Comparison of ENCODE assay signal across 8 cellular contexts in the genomic region with DNA sequence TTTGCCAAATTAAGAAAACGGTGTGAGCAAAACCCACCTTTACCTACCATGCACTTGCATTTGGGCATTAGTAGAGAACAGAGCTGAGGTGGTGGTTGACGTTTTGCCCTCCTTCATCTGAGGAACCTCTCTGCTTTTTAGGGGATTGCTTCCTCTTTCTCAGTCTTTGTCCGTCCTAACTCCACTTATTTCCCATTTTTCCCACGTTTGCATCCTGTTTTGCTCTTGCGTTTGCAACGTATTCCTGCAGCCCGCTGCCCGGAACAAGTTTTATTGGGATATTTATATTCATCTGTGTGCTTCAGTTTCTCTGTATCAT. TPM values are rescaled to one million over a fixed set of nuclear protein-coding genes. Genes with fewer than 3 reads are reported as not detected.
DNase-seq lines count a peak whose midpoint lies in the region; ATAC-seq, FAIRE-seq and TF ChIP-seq lines count a peak whose summit lies in the region.

No MANE protein-coding gene starts in this region.

- no peak for DNase-seq in CD8-positive, alpha-beta memory T cell
- DNase-seq in bronchial epithelial cell (ENCODE audit: low read depth), result no peak
- DNase-seq in mesendoderm, result no peak
- DNase-seq in anterior cingulate cortex (lab: John Stamatoyannopoulos, UW), result no peak
- DNase-seq in NCI-H510A (lab: John Stamatoyannopoulos, UW), result no peak
- no peak for DNase-seq in GM03348 (ENCODE audit: low spot score)

- peak overlapping the region; percentile 99 for H3K27ac ChIP-seq in CD8-positive, alpha-beta memory T cell (ENCODE audit: low read depth, low read length)
- H3K27ac ChIP-seq in mesendoderm (ENCODE audit: low read depth, low read length), result no peak overlapping the region

- WGBS in mesendoderm (ENCODE audit: extremely low coverage, insufficient coverage, low lambda C conversion rate), result no CpG with 5 or more reads among the region's 8 CpGs

- CTCF ChIA-PET in CD8-positive, alpha-beta memory T cell (lab: Charles Lee), result interaction anchor here (0.8 to 1.9 kb wide), 6 partner anchors 11 to 90 kb away, joined by 3 to 5 read pairs (median 4); no protein-coding TSS in a partner anchor

- POLR2A ChIA-PET in CD8-positive, alpha-beta memory T cell (lab: Charles Lee), result interaction anchor here (0.7 to 2.1 kb wide), 4 partner anchors 18 to 74 kb away, joined by 4 to 11 read pairs (median 5); partner anchors contain the start of gene HSF2

- peak; percentile 51 for ATAC-seq in GM21529 (IDR thresholded peaks at IDR 0.05; ENCODE audit: unreplicated experiment)

- no peak for FAIRE-seq in bronchial epithelial cell (lab: Jason Lieb, UNC)

- peak overlapping the region; percentile 82 for H3K23ac ChIP-seq in mesendoderm (ENCODE audit: low read length)

- no peaks in the 10 kb centered on the region for H3K36me3 ChIP-seq in CD8-positive, alpha-beta memory T cell (ENCODE audit: insufficient read depth, low read length)
- H3K36me3 ChIP-seq in bronchial epithelial cell (ENCODE audit: control insufficient read depth, insufficient read depth, low read length) (no peaks in the 10 kb centered on the region), mesendoderm (ENCODE audit: control insufficient read depth, insufficient read depth, low read length) (no peaks in the 10 kb centered on the region)

- H3K9me3 ChIP-seq in CD8-positive, alpha-beta memory T cell (ENCODE audit: low read length), result no peaks in the 10 kb centered on the region

- H3K56ac ChIP-seq in mesendoderm (ENCODE audit: low read length), result peak overlapping the region; percentile 96

- H4K5ac ChIP-seq in mesendoderm (ENCODE audit: low read length), result peak overlapping the region; percentile 93

- no peak for TF ChIP-seq CTCF in bronchial epithelial cell (IDR thresholded peaks at IDR 0.05; ENCODE audit: insufficient read depth, low read length, severe bottlenecking)

- H2BK120ac ChIP-seq in mesendoderm (ENCODE audit: low read depth, low read length), result no peak overlapping the region

- peak overlapping the region; percentile 90 for H3K4me3 ChIP-seq in CD8-positive, alpha-beta memory T cell (ENCODE audit: low read length)
- H3K4me3 ChIP-seq in bronchial epithelial cell (ENCODE audit: low read depth, low read length), result peak overlapping the region; percentile 62
- peak overlapping the region; percentile 75 for H3K4me3 ChIP-seq in mesendoderm (ENCODE audit: low read length)

- peak overlapping the region; percentile 76 for H2BK5ac ChIP-seq in mesendoderm (ENCODE audit: low read length)

- no peak overlapping the region for H2BK15ac ChIP-seq in mesendoderm (replicated peaks; ENCODE audit: low read depth)

- peak overlapping the region; percentile 98 to 100 (median 100) for H3K27ac Mint-ChIP-seq in CD8-positive, alpha-beta memory T cell
- H3K27ac Mint-ChIP-seq in IgD-negative memory B cell, result peak overlapping the region; percentile 97 to 100 (median 98)

- H3K9ac ChIP-seq in mesendoderm (ENCODE audit: low read length), result peak overlapping the region; percentile 94

- H2AK5ac ChIP-seq in mesendoderm (ENCODE audit: low read length), result no peak overlapping the region

- H3K4me1 Mint-ChIP-seq in CD8-positive, alpha-beta memory T cell, result peaks cover 43 to 45% (median 44%) of the 10 kb centered on the region in 3 donors
- H3K4me1 Mint-ChIP-seq in IgD-negative memory B cell, result peaks cover 23 to 34% (median 26%) of the 10 kb centered on the region in 3 donors

- H3K36me3 Mint-ChIP-seq in CD8-positive, alpha-beta memory T cell, result peaks cover 0 to 25% (median 5%) of the 10 kb centered on the region in 3 donors
- H3K36me3 Mint-ChIP-seq in IgD-negative memory B cell, result peaks cover 6% of the 10 kb centered on the region

- no peaks in the 10 kb centered on the region for H3K27me3 ChIP-seq in CD8-positive, alpha-beta memory T cell (ENCODE audit: insufficient read depth, low read length, poor library complexity, severe bottlenecking)
- H3K27me3 ChIP-seq in bronchial epithelial cell (ENCODE audit: control insufficient read depth, insufficient read depth, low read length), result no peaks in the 10 kb centered on the region
- no peaks in the 10 kb centered on the region for H3K27me3 ChIP-seq in mesendoderm (ENCODE audit: insufficient read depth, low read length, poor library complexity)

- H3K79me2 ChIP-seq in mesendoderm (ENCODE audit: control insufficient read depth, insufficient read depth, low read length), result peaks cover 21% of the 10 kb centered on the region

- H3K18ac ChIP-seq in mesendoderm (ENCODE audit: low read length), result no peak overlapping the region

- peak overlapping the region; percentile 92 for H3K4me2 ChIP-seq in mesendoderm (ENCODE audit: low read length)

- H3K4ac ChIP-seq in mesendoderm (ENCODE audit: low read depth, low read length), result no peak overlapping the region

- H4K8ac ChIP-seq in mesendoderm (ENCODE audit: low read depth, low read length), result peak overlapping the region; percentile 7

- no peaks in the 10 kb centered on the region for H3K9me3 Mint-ChIP-seq in CD8-positive, alpha-beta memory T cell
- no peaks in the 10 kb centered on the region for H3K9me3 Mint-ChIP-seq in IgD-negative memory B cell

- peaks cover 0 to 2% of the 10 kb centered on the region in 2 donors for H3K27me3 Mint-ChIP-seq in CD8-positive, alpha-beta memory T cell
- no peaks in the 10 kb centered on the region for H3K27me3 Mint-ChIP-seq in IgD-negative memory B cell

- peak overlapping the region; percentile 92 to 100 (median 100) for H3K4me3 Mint-ChIP-seq in CD8-positive, alpha-beta memory T cell
- peak overlapping the region; percentile 97 to 100 (median 98) for H3K4me3 Mint-ChIP-seq in IgD-negative memory B cell

- H3K4me1 ChIP-seq in CD8-positive, alpha-beta memory T cell (ENCODE audit: insufficient read depth, low read length), result peaks cover 32% of the 10 kb centered on the region
- no peaks in the 10 kb centered on the region for H3K4me1 ChIP-seq in mesendoderm (ENCODE audit: control insufficient read depth, low read depth, low read length)

- peaks cover 2% of the 10 kb centered on the region for H3K79me1 ChIP-seq in mesendoderm (ENCODE audit: low read length)

RNA-seq across cellular contexts. Expression of gene SERINC1, which starts 0.4 kb away (rescaled TPM):
- total RNA-seq in CD8-positive, alpha-beta memory T cell, result 10 to 100 TPM; 61.7 to 62.9 TPM
- polyA plus RNA-seq in CD8-positive, alpha-beta memory T cell, result 130 TPM
- polyA plus RNA-seq in IgD-negative memory B cell, result 59.3 TPM
- 205 and 208 TPM in 2 replicates for total RNA-seq in bronchial epithelial cell
- polyA plus RNA-seq in mesendoderm (2013, experiment 1 of 2), result 34.0 TPM
- 33.1 TPM for polyA plus RNA-seq in mesendoderm (2013, experiment 2 of 2)
